In genomic region chr19:41860419-41861097, GRCh38 we compare ENCODE assay signal across 8 cellular contexts. TPM values are rescaled to one million over a fixed set of nuclear protein-coding genes. Genes with fewer than 3 reads are reported as not detected.
DNase-seq lines count a peak whose midpoint lies in the region; ATAC-seq, FAIRE-seq and TF ChIP-seq lines count a peak whose summit lies in the region.

No MANE protein-coding gene starts in this region.

- no peaks in the 10 kb centered on the region for H3K27me3 ChIP-seq in RWPE2 (ENCODE audit: insufficient read depth, poor library complexity, severe bottlenecking)
- no peaks in the 10 kb centered on the region for H3K27me3 ChIP-seq in H1 (replicated peaks in 1 of 4; ENCODE audit: control insufficient read depth in 3 of 4, extremely low read depth in 1 of 4, insufficient read depth in 3 of 4, low read length in 3 of 4)
- H3K27me3 ChIP-seq in naive thymus-derived CD4-positive, alpha-beta T cell (ENCODE audit: control insufficient read depth in 2 of 2, insufficient read depth in 2 of 2, low read length in 2 of 2) = no peaks in the 10 kb centered on the region

- TF ChIP-seq POLR2A in H1 (IDR thresholded peaks at IDR 0.05; ENCODE audit: control extremely low read depth in 1 of 2, low read depth in 2 of 2, low read length in 2 of 2) = peak in 1 of 2 experiments; percentile 84; a peak in 2 of 3 replicates

- H2BK15ac ChIP-seq in H1 (ENCODE audit: low read length) = peak overlapping the region; percentile 36; the same call in 1 of the 2 replicates

- peaks cover 18% of the 10 kb centered on the region for H3K79me1 ChIP-seq in H1 (ENCODE audit: low read depth, low read length)

- no peak for TF ChIP-seq EP300 in H1 (IDR thresholded peaks at IDR 0.05; ENCODE audit: borderline replicate concordance in 1 of 2, low read depth in 2 of 2, low read length in 2 of 2)

- peaks cover 6% of the 10 kb centered on the region for H3K23me2 ChIP-seq in H1 (ENCODE audit: low read depth, low read length)

- H3K4me3 ChIP-seq in RWPE2 (ENCODE audit: severe bottlenecking) (peak overlapping the region; percentile 90), H1 (ENCODE audit: extremely low read depth in 1 of 4, insufficient read depth in 2 of 4, low read depth in 3 of 4, low read length in 4 of 4) (peak overlapping the region; percentile 81 to 99 (median 96))
- peak overlapping the region; percentile 90 for H3K4me3 ChIP-seq in naive thymus-derived CD4-positive, alpha-beta T cell (ENCODE audit: low read length)

- FAIRE-seq in H1 (lab: Jason Lieb, UNC) = no peak

- peak overlapping the region; percentile 92 to 97 for H3K4me2 ChIP-seq in H1 (ENCODE audit: insufficient read depth in 1 of 2, low read depth in 2 of 2, low read length in 2 of 2)

- H3K36me3 ChIP-seq in RWPE2 (ENCODE audit: low read depth) (peaks cover 52% of the 10 kb centered on the region), H1 (ENCODE audit: control insufficient read depth in 2 of 4, insufficient read depth in 4 of 4, low read length in 3 of 4) (peaks cover 44 to 51% (median 48%) of the 10 kb centered on the region in 4 experiments)
- peaks cover 16 to 44% (median 16%) of the 10 kb centered on the region in 3 experiments for H3K36me3 ChIP-seq in naive thymus-derived CD4-positive, alpha-beta T cell (ENCODE audit: control insufficient read depth in 2 of 3, insufficient read depth in 3 of 3, low read length in 3 of 3)

- ATAC-seq in GM19468 (IDR thresholded peaks at IDR 0.05; ENCODE audit: extremely low read depth, unreplicated experiment) (peak; percentile 13), RWPE2 (ENCODE audit: low read depth) (no peak), HG02798 (IDR thresholded peaks at IDR 0.05; ENCODE audit: poor library complexity, unreplicated experiment) (no peak)
- ATAC-seq in naive thymus-derived CD4-positive, alpha-beta T cell = no peak

- H3K4me1 ChIP-seq in RWPE2 (ENCODE audit: insufficient read depth, poor library complexity, severe bottlenecking) (peaks cover 13% of the 10 kb centered on the region), H1 (replicated peaks in 1 of 4; ENCODE audit: control insufficient read depth in 3 of 4, insufficient read depth in 4 of 4, low read length in 3 of 4) (peaks cover 3 to 26% (median 14%) of the 10 kb centered on the region in 4 experiments)
- H3K4me1 ChIP-seq in naive thymus-derived CD4-positive, alpha-beta T cell (ENCODE audit: control insufficient read depth in 2 of 2, insufficient read depth in 2 of 2, low read length in 2 of 2) = peaks cover 40 to 46% of the 10 kb centered on the region in 2 donors

- WGBS in H1 (ENCODE audit: extremely low coverage in 1 of 2, insufficient coverage in 1 of 2, insufficient read length in 1 of 2, insufficient replicate concordance in 2 of 2, low coverage in 1 of 2, low lambda C conversion rate in 2 of 2, missing lambda C conversion rate in 1 of 2), 2 experiments = 4% methylated on average over 26 of the region's 45 CpGs; no CpG with 5 or more reads in 1 of the 2 experiments

- DNase-seq in RWPE2 (ENCODE audit: low spot score) = no peak
- DNase-seq in H1 (ENCODE audit: low read depth in 1 of 2, low spot score in 2 of 2) = no peak
- peak in 3 of 9 donors; percentile 23 to 34 (median 31) for DNase-seq in naive thymus-derived CD4-positive, alpha-beta T cell
- DNase-seq in ureter (ENCODE audit: low spot score) = no peak
- no peak for DNase-seq in midbrain (lab: John Stamatoyannopoulos, UW)
- no peak for DNase-seq in DMS153 treated with DMSO at 0.1 percent for 48 hours (lab: John Stamatoyannopoulos, UW; ENCODE audit: unreplicated experiment)

- peaks cover 34 to 53% (median 43%) of the 10 kb centered on the region in 7 donors for H3K4me1 Mint-ChIP-seq in naive thymus-derived CD4-positive, alpha-beta T cell

- POLR2A ChIA-PET in H1 (lab: Charles Lee; ENCODE audit: partially characterized antibody) = interaction anchor here (0.5 to 7.9 kb wide), 47 partner anchors 10 to 1614 kb away, joined by 3 to 200 read pairs (median 4); partner anchors contain the start of genes ARHGEF1, B3GNT8, CD79A and DMAC2
- POLR2A ChIA-PET in naive thymus-derived CD4-positive, alpha-beta T cell (lab: Charles Lee) = interaction anchor here (0.6 to 10.0 kb wide), 19 partner anchors 8 to 379 kb away, joined by 3 to 220 read pairs (median 5); partner anchors contain the start of genes ARHGEF1, CD79A, ERFL and RABAC1

- CTCF ChIA-PET in H1 (lab: Charles Lee; ENCODE audit: partially characterized antibody) = interaction anchor here (0.5 to 2.7 kb wide), 7 partner anchors 10 to 108 kb away, joined by 3 to 12 read pairs (median 6); partner anchors contain the start of gene RABAC1
- CTCF ChIA-PET in naive thymus-derived CD4-positive, alpha-beta T cell (lab: Charles Lee) = interaction anchor here (0.7 to 3.0 kb wide), 13 partner anchors 12 to 174 kb away, joined by 3 to 38 read pairs (median 6); partner anchors contain the start of gene RABAC1

- H3K56ac ChIP-seq in H1 (replicated peaks; ENCODE audit: insufficient read length, low read depth, low read length) = peak overlapping the region; percentile 93

- no peak overlapping the region for H3K14ac ChIP-seq in H1 (ENCODE audit: insufficient read length)

- no peak overlapping the region for H3K23ac ChIP-seq in H1 (ENCODE audit: insufficient read length)

- H4K8ac ChIP-seq in H1 (ENCODE audit: extremely low read depth, insufficient read depth, low read length) = peak overlapping the region; percentile 94

- peak overlapping the region; percentile 78 to 95 (median 91) for H3K27ac Mint-ChIP-seq in naive thymus-derived CD4-positive, alpha-beta T cell

- H3K9ac ChIP-seq in H1 (replicated peaks in 1 of 4; ENCODE audit: extremely low read depth in 1 of 4, low read depth in 3 of 4, low read length in 3 of 4) = peak overlapping the region; percentile 98 to 100 (median 99)

- peaks cover 22 to 55% of the 10 kb centered on the region in 2 experiments for H3K79me2 ChIP-seq in H1 (ENCODE audit: control insufficient read depth in 1 of 2, insufficient read depth in 2 of 2, low read length in 2 of 2)

- peak overlapping the region; percentile 92 for H3K18ac ChIP-seq in H1 (ENCODE audit: extremely low read depth, low read length)

- peak overlapping the region; percentile 98 for H2BK5ac ChIP-seq in H1 (ENCODE audit: low read depth, low read length)

- TF ChIP-seq CTCF in RWPE2 (IDR thresholded peaks at IDR 0.05; ENCODE audit: poor library complexity, severe bottlenecking) (no peak), H1 (IDR thresholded peaks at IDR 0.05; ENCODE audit: control extremely low read depth in 1 of 3, insufficient read depth in 1 of 3, low read depth in 1 of 3, low read length in 3 of 3) (no peak)

- H3K4me3 Mint-ChIP-seq in naive thymus-derived CD4-positive, alpha-beta T cell = peak overlapping the region; percentile 86 to 95 (median 92)

- H3K9me3 Mint-ChIP-seq in naive thymus-derived CD4-positive, alpha-beta T cell = no peaks in the 10 kb centered on the region

- H2AFZ ChIP-seq in H1 (ENCODE audit: low read length) = no peak overlapping the region

- peak overlapping the region; percentile 100 for H3K4ac ChIP-seq in H1 (replicated peaks; ENCODE audit: insufficient read length, low read depth, low read length)

- intact Hi-C loops in naive thymus-derived CD4-positive, alpha-beta T cell (cut with micrococcal nuclease) = loop anchor here (1.0 to 2.0 kb wide), 5 partner anchors 11 to 598 kb away; no protein-coding TSS in a partner anchor

- H2AK5ac ChIP-seq in H1 (ENCODE audit: low read depth, low read length) = peak overlapping the region; percentile 78

- H3K27ac ChIP-seq in RWPE2 (ENCODE audit: poor library complexity, severe bottlenecking) (peak overlapping the region; percentile 87), H1 (ENCODE audit: low read depth, low read length) (peak overlapping the region; percentile 95)
- peak overlapping the region; percentile 89 for H3K27ac ChIP-seq in naive thymus-derived CD4-positive, alpha-beta T cell (ENCODE audit: low read depth, low read length)

- H3K27me3 Mint-ChIP-seq in naive thymus-derived CD4-positive, alpha-beta T cell = peaks cover 0 to 5% (median 0%) of the 10 kb centered on the region in 5 donors

- H3K36me3 Mint-ChIP-seq in naive thymus-derived CD4-positive, alpha-beta T cell = peaks cover 4 to 43% (median 19%) of the 10 kb centered on the region in 5 donors

- H4K20me1 ChIP-seq in H1 (replicated peaks in 1 of 2; ENCODE audit: control insufficient read depth in 1 of 2, insufficient read depth in 2 of 2, low read length in 2 of 2) = peaks cover 20 to 24% of the 10 kb centered on the region in 2 experiments

- TF ChIP-seq RAD21 in H1 (IDR thresholded peaks at IDR 0.05 in 1 of 2, conservative IDR thresholded peaks at IDR 0.05 in 1 of 2; ENCODE audit: low read depth in 2 of 2, low read length in 2 of 2) = no peak

- H4K5ac ChIP-seq in H1 (ENCODE audit: insufficient read length, low read depth, low read length) = peak overlapping the region; percentile 75

- peak overlapping the region; percentile 96 for H4K91ac ChIP-seq in H1 (replicated peaks; ENCODE audit: insufficient read length, low read length)

- H3K9me3 ChIP-seq in RWPE2 (ENCODE audit: severe bottlenecking) (no peaks in the 10 kb centered on the region), H1 (ENCODE audit: insufficient read depth in 2 of 2, low read depth in 1 of 2, low read length in 1 of 2) (no peaks in the 10 kb centered on the region)
- no peaks in the 10 kb centered on the region for H3K9me3 ChIP-seq in naive thymus-derived CD4-positive, alpha-beta T cell (ENCODE audit: control insufficient read depth in 2 of 3, low read length in 3 of 3)

- no peak overlapping the region for H2BK12ac ChIP-seq in H1 (ENCODE audit: low read depth, low read length)

- H2BK120ac ChIP-seq in H1 (replicated peaks; ENCODE audit: low read depth, low read length) = peak overlapping the region; percentile 38

- H2BK20ac ChIP-seq in H1 (ENCODE audit: low read length) = no peak overlapping the region

RNA-seq across cellular contexts. Expression of gene RPS19, which starts 0.5 kb away (rescaled TPM):
- total RNA-seq in H1 (2021; fragmentation: NEBNext Ultra II Directional; extraction: Animal tissue kit (Norgen Biotek cat#: 25700)) = 2,817 and 2,831 TPM in 2 replicates
- 5,751 and 9,112 TPM in 2 replicates for polyA plus RNA-seq in H1 (2011; rRNA removed)
- 5,170 TPM for polyA plus RNA-seq in H1 (2011; cell fraction: cytosol; rRNA removed)
- polyA plus RNA-seq in H1 (2011; cell fraction: nucleus; rRNA removed) = 1,732 TPM
- 3,684 to 5,048 TPM (median 4,659 TPM) in 4 replicates for polyA plus RNA-seq in H1 (2012, experiment 1 of 2)
- 6,526 TPM for polyA plus RNA-seq in H1 (2012, experiment 2 of 2)
- 3,247 TPM for polyA plus RNA-seq in H1 (2013, experiment 1 of 2)
- polyA plus RNA-seq in H1 (2013, experiment 2 of 2) = 3,131 TPM
- 334 and 573 TPM in 2 replicates for polyA minus RNA-seq in H1 (2011; rRNA and poly(A)+ RNA removed)
- polyA minus RNA-seq in H1 (2011; cell fraction: cytosol; rRNA and poly(A)+ RNA removed) = 1,472 TPM
- polyA minus RNA-seq in H1 (2011; cell fraction: nucleus; rRNA and poly(A)+ RNA removed) = 675 TPM
- total RNA-seq in naive thymus-derived CD4-positive, alpha-beta T cell = 1,000 to 10,000 TPM; 2,739 to 3,712 (median 3,396) TPM
- polyA plus RNA-seq in naive thymus-derived CD4-positive, alpha-beta T cell = 1,000 to 10,000 TPM; 6,645 to 7,822 TPM
- total RNA-seq in ureter = 1,844 TPM

RNA-seq across cellular contexts. Expression of gene DMRTC2, which starts 15.7 kb away (rescaled TPM):
- not detected in 2 replicates for total RNA-seq in H1 (2021; fragmentation: NEBNext Ultra II Directional; extraction: Animal tissue kit (Norgen Biotek cat#: 25700))
- polyA plus RNA-seq in H1 (2011; rRNA removed) = not detected in 2 replicates
- polyA plus RNA-seq in H1 (2011; cell fraction: cytosol; rRNA removed) = not detected
- polyA plus RNA-seq in H1 (2011; cell fraction: nucleus; rRNA removed) = not detected
- not detected in 4 replicates for polyA plus RNA-seq in H1 (2012, experiment 1 of 2)
- not detected for polyA plus RNA-seq in H1 (2012, experiment 2 of 2)
- 0.04 TPM for polyA plus RNA-seq in H1 (2013, experiment 1 of 2)
- not detected for polyA plus RNA-seq in H1 (2013, experiment 2 of 2)
- not detected in 2 replicates for polyA minus RNA-seq in H1 (2011; rRNA and poly(A)+ RNA removed)
- polyA minus RNA-seq in H1 (2011; cell fraction: cytosol; rRNA and poly(A)+ RNA removed) = not detected
- not detected for polyA minus RNA-seq in H1 (2011; cell fraction: nucleus; rRNA and poly(A)+ RNA removed)
- total RNA-seq in naive thymus-derived CD4-positive, alpha-beta T cell = under 1 TPM in 1 of 5 experiments, not detected in 4; 0.12 TPM
- polyA plus RNA-seq in naive thymus-derived CD4-positive, alpha-beta T cell = not detected
- not detected for total RNA-seq in ureter

RNA-seq across cellular contexts. Expression of gene LYPD4, which starts 16.1 kb away (rescaled TPM):
- not detected in 2 replicates for total RNA-seq in H1 (2021; fragmentation: NEBNext Ultra II Directional; extraction: Animal tissue kit (Norgen Biotek cat#: 25700))
- 0.06 TPM in 1 of 2 replicates, not detected in the other for polyA plus RNA-seq in H1 (2011; rRNA removed)
- polyA plus RNA-seq in H1 (2011; cell fraction: cytosol; rRNA removed) = not detected
- polyA plus RNA-seq in H1 (2011; cell fraction: nucleus; rRNA removed) = not detected
- not detected in 4 replicates for polyA plus RNA-seq in H1 (2012, experiment 1 of 2)
- polyA plus RNA-seq in H1 (2012, experiment 2 of 2) = not detected
- polyA plus RNA-seq in H1 (2013, experiment 1 of 2) = not detected
- polyA plus RNA-seq in H1 (2013, experiment 2 of 2) = not detected
- polyA minus RNA-seq in H1 (2011; rRNA and poly(A)+ RNA removed) = not detected in 2 replicates
- polyA minus RNA-seq in H1 (2011; cell fraction: cytosol; rRNA and poly(A)+ RNA removed) = not detected
- polyA minus RNA-seq in H1 (2011; cell fraction: nucleus; rRNA and poly(A)+ RNA removed) = not detected
- not detected for total RNA-seq in naive thymus-derived CD4-positive, alpha-beta T cell
- polyA plus RNA-seq in naive thymus-derived CD4-positive, alpha-beta T cell = not detected
- total RNA-seq in ureter = not detected

RNA-seq across cellular contexts. Expression of gene CD79A, which starts 16.5 kb away (rescaled TPM):
- total RNA-seq in H1 (2021; fragmentation: NEBNext Ultra II Directional; extraction: Animal tissue kit (Norgen Biotek cat#: 25700)) = 0.54 TPM in 1 of 2 replicates, not detected in the other
- polyA plus RNA-seq in H1 (2011; rRNA removed) = 0.77 and 0.83 TPM in 2 replicates
- polyA plus RNA-seq in H1 (2011; cell fraction: cytosol; rRNA removed) = 0.49 TPM
- 0.91 TPM for polyA plus RNA-seq in H1 (2011; cell fraction: nucleus; rRNA removed)
- polyA plus RNA-seq in H1 (2012, experiment 1 of 2) = 0.28 to 1.0 TPM (median 0.52 TPM) in 3 of 4 replicates, not detected in the other
- polyA plus RNA-seq in H1 (2012, experiment 2 of 2) = 0.55 TPM
- polyA plus RNA-seq in H1 (2013, experiment 1 of 2) = 0.59 TPM
- 0.68 TPM for polyA plus RNA-seq in H1 (2013, experiment 2 of 2)
- not detected in 2 replicates for polyA minus RNA-seq in H1 (2011; rRNA and poly(A)+ RNA removed)
- not detected for polyA minus RNA-seq in H1 (2011; cell fraction: cytosol; rRNA and poly(A)+ RNA removed)
- not detected for polyA minus RNA-seq in H1 (2011; cell fraction: nucleus; rRNA and poly(A)+ RNA removed)
- 10 to 100 TPM in 1 of 5 experiments, 1 to 10 TPM in 4; 2.6 to 27.9 (median 2.8) TPM for total RNA-seq in naive thymus-derived CD4-positive, alpha-beta T cell
- 10 to 100 TPM in 1 of 2 donors, 1 to 10 TPM in 1; 9.6 to 16.8 TPM for polyA plus RNA-seq in naive thymus-derived CD4-positive, alpha-beta T cell
- total RNA-seq in ureter = 3.7 TPM

RNA-seq across cellular contexts. Expression of gene ARHGEF1, which starts 22.4 kb away (rescaled TPM):
- total RNA-seq in H1 (2021; fragmentation: NEBNext Ultra II Directional; extraction: Animal tissue kit (Norgen Biotek cat#: 25700)) = 49.0 and 54.6 TPM in 2 replicates
- 23.0 and 41.1 TPM in 2 replicates for polyA plus RNA-seq in H1 (2011; rRNA removed)
- polyA plus RNA-seq in H1 (2011; cell fraction: cytosol; rRNA removed) = 35.9 TPM
- 95.3 TPM for polyA plus RNA-seq in H1 (2011; cell fraction: nucleus; rRNA removed)
- 38.4 to 51.0 TPM (median 48.8 TPM) in 4 replicates for polyA plus RNA-seq in H1 (2012, experiment 1 of 2)
- polyA plus RNA-seq in H1 (2012, experiment 2 of 2) = 35.5 TPM
- polyA plus RNA-seq in H1 (2013, experiment 1 of 2) = 49.6 TPM
- polyA plus RNA-seq in H1 (2013, experiment 2 of 2) = 44.9 TPM
- polyA minus RNA-seq in H1 (2011; rRNA and poly(A)+ RNA removed) = 9.4 and 11.0 TPM in 2 replicates
- polyA minus RNA-seq in H1 (2011; cell fraction: cytosol; rRNA and poly(A)+ RNA removed) = 25.5 TPM
- polyA minus RNA-seq in H1 (2011; cell fraction: nucleus; rRNA and poly(A)+ RNA removed) = 34.6 TPM
- total RNA-seq in naive thymus-derived CD4-positive, alpha-beta T cell = 1,000 to 10,000 TPM in 4 of 5 experiments, 100 to 1,000 TPM in 1; 662 to 1,236 (median 1,141) TPM
- 100 to 1,000 TPM; 184 to 367 TPM for polyA plus RNA-seq in naive thymus-derived CD4-positive, alpha-beta T cell
- 120 TPM for total RNA-seq in ureter
